In the genomic region with DNA sequence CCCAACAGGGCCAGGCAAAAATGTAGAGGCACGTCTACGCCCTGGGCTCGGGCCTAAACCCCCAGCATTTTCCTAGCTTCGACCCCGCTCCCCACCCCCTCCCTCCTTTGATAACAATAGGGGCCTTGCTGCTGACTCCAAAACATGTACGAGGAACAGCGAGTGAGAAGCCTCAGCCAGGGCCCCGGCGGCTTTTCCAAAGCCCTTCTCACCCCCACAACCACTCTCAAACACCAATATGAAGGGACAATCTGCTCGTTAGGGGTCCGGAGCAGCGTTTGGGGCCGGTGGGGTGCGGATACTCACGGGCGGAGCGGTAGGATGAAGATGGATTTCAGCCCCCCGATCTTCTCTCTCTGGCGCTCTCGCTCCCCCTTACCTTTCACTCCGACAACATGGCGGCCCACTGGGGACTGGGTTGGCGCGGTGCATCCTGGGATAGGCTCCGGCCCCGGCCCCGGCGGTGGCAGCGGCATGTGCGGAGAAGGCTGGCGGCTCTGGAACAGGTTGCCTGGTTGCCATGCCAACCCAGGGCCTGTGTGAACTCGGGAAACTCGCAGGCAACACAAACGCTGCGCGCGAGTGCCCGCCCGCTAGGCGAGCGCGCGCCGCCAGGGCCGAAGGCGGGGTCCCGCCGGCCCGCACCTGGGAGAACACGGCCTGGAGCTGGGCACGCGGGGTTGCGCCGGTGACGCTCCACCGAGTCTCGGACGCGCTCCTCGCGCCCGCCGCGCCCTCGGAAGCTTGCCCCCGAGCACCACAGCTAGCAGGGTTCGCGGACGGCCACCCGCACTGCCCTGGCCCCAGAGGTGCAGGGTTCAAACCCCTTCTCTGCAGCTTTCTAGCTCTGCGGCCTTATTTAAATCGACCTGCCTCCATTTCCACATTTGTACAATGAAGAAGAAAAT, we compare ENCODE assay signal across 8 cellular contexts. TPM values are rescaled to one million over a fixed set of nuclear protein-coding genes. Genes with fewer than 3 reads are reported as not detected.
A peak's percentile ranks its signal among the peaks of the same experiment; 100 is the strongest.
DNase-seq lines count a peak whose midpoint lies in the region; ATAC-seq and TF ChIP-seq lines count a peak whose summit lies in the region.

Gene PUM1, minus strand, starts transcription at position 408 of the 908 bp plus-strand sequence. CDS start 6,151 bp downstream, outside the sequence.

- peak; percentile 95 for ATAC-seq in HG03439 (IDR thresholded peaks at IDR 0.05; ENCODE audit: unreplicated experiment)
- peak; percentile 97 for ATAC-seq in activated CD4-positive, alpha-beta T cell treated with anti-CD3 and anti-CD28 coated beads for 36 hours

- POLR2A ChIA-PET in activated CD4-positive, alpha-beta T cell treated with anti-CD3 and anti-CD28 coated beads for 36 hours (lab: Charles Lee): interaction anchor here (0.5 to 3.4 kb wide), 4 partner anchors 9 to 958 kb away, joined by 3 to 19 read pairs (median 4); partner anchors contain the start of genes SNRNP40 and ZCCHC17

- H3K27me3 Mint-ChIP-seq in activated CD4-positive, alpha-beta T cell treated with anti-CD3 and anti-CD28 coated beads for 36 hours: no peaks in the 10 kb centered on the region

- peaks cover 22% of the 10 kb centered on the region for H3K4me1 Mint-ChIP-seq in activated CD4-positive, alpha-beta T cell treated with anti-CD3 and anti-CD28 coated beads for 36 hours

- DNase-seq in Ammon's horn (ENCODE audit: low spot score) (peak; percentile 94), NCI-H510A treated with DMSO at 0.1 percent for 48 hours (lab: John Stamatoyannopoulos, UW) (peak; percentile 77), choroid plexus epithelial cell (ENCODE audit: low read depth) (peak; percentile 97), kidney tubule cell (ENCODE audit: low spot score) (peak; percentile 99)
- peak; percentile 99 for DNase-seq in activated CD4-positive, alpha-beta T cell treated with anti-CD3 and anti-CD28 coated beads for 36 hours
- peak; percentile 94 to 99 (median 98) for DNase-seq in stimulated activated CD4-positive, alpha-beta T cell treated with anti-CD3 and anti-CD28 coated beads, Interleukin-1b, Interleukin-23, amount 100 ng/mL, for 24 hours (ENCODE audit: low read depth in 4 of 4, low spot score in 1 of 4)

- peak; percentile 93 for TF ChIP-seq POLR2A in GM19193 (IDR thresholded peaks at IDR 0.05; ENCODE audit: extremely low read depth, insufficient read depth, insufficient read length)

- peaks cover 24% of the 10 kb centered on the region for H3K36me3 Mint-ChIP-seq in activated CD4-positive, alpha-beta T cell treated with anti-CD3 and anti-CD28 coated beads for 36 hours (ENCODE audit: low read depth)

- no peaks in the 10 kb centered on the region for H3K9me3 Mint-ChIP-seq in activated CD4-positive, alpha-beta T cell treated with anti-CD3 and anti-CD28 coated beads for 36 hours (ENCODE audit: low read depth)

- intact Hi-C loops in activated CD4-positive, alpha-beta T cell treated with anti-CD3 and anti-CD28 coated beads for 36 hours (cut with DNase I, micrococcal nuclease): loop anchor here (1.0 to 10.0 kb wide), 15 partner anchors 11 to 1885 kb away; partner anchors contain the start of genes SNRNP40 (in 2 of the 2), ADGRB2 (in 1 of the 2), LAPTM5 (in 1 of the 2) and MECR (in 1 of the 2)

- CTCF ChIA-PET in activated CD4-positive, alpha-beta T cell treated with anti-CD3 and anti-CD28 coated beads for 36 hours (lab: Charles Lee): interaction anchor here (0.6 to 0.7 kb wide), 3 partner anchors 58 to 1227 kb away, joined by 3 read pairs; no protein-coding TSS in a partner anchor

- H3K4me3 Mint-ChIP-seq in activated CD4-positive, alpha-beta T cell treated with anti-CD3 and anti-CD28 coated beads for 36 hours: peak within 1 kb of the TSS; percentile 92

- no peak for TF ChIP-seq CTCF in choroid plexus epithelial cell (conservative IDR thresholded peaks at IDR 0.05; ENCODE audit: low read depth, low read length)

- H3K27ac Mint-ChIP-seq in activated CD4-positive, alpha-beta T cell treated with anti-CD3 and anti-CD28 coated beads for 36 hours: peak within 1 kb of the TSS; percentile 99

- H3K4me3 ChIP-seq in choroid plexus epithelial cell (ENCODE audit: low read depth, low read length): peak within 1 kb of the TSS; percentile 85

RNA-seq across cellular contexts. Expression of gene PUM1, which starts in this region (rescaled TPM):
- total RNA-seq in activated CD4-positive, alpha-beta T cell treated with anti-CD3 and anti-CD28 coated beads for 36 hours: 10 to 100 TPM; 87.1 to 91.4 TPM

Comparison
In these comparisons a context has a peak if more than half of its experiments do, and no peak if none do; other contexts are left out.
1. Peak in every context shown above with its lines: DNase-seq, ATAC-seq and H3K4me3 ChIP-seq.